13 cellular contexts compared by ENCODE assay signal in genomic region chr12:98868076-98868475, GRCh38.
DNase-seq lines count a peak whose midpoint lies in the region; TF ChIP-seq lines count a peak whose summit lies in the region.
"Had no signal": no experiment of that assay in that cellular context is flagged by ENCODE, and none has a peak within 500 bp of the region (broad histone marks: within the 10 kb centered on the region; RNA-seq: fewer than 3 reads in every experiment).

No MANE protein-coding gene starts in this region.

- H3K27me3 ChIP-seq in endodermal cell (ENCODE audit: control insufficient read depth, insufficient read depth, low read length, poor library complexity, severe bottlenecking) (no peaks in the 10 kb centered on the region), esophagus muscularis mucosa (no peaks in the 10 kb centered on the region)
- H3K27me3 ChIP-seq: BLaER1 treated with 17β-estradiol and CSF1 and Interleukin-3, amounts not matched to agents 10 nM and 100 nM had no signal

- H3K9me3 Mint-ChIP-seq in endodermal cell (peaks cover 13% of the 10 kb centered on the region), immature natural killer cell (peaks cover 0 to 5% (median 1%) of the 10 kb centered on the region in 6 donors)

- H3K27ac ChIP-seq in endodermal cell (ENCODE audit: low read depth, low read length) = no peak overlapping the region
- H3K27ac ChIP-seq in esophagus muscularis mucosa (replicated peaks in 1 of 4) = no peak overlapping the region
- H3K27ac ChIP-seq: 22Rv1; BLaER1 treated with 17β-estradiol and CSF1 and Interleukin-3, amounts not matched to agents 10 nM and 100 nM; GM23248 had no signal

- DNase-seq in Ammon's horn (ENCODE audit: low spot score) (peak; percentile 66), endodermal cell (peak; percentile 60), occipital lobe (lab: John Stamatoyannopoulos, UW) (peak; percentile 74), superior temporal gyrus (ENCODE audit: extremely low spot score) (peak; percentile 67), SW 1271 (lab: John Stamatoyannopoulos, UW) (no peak), immature natural killer cell (no peak), esophagus muscularis mucosa (ENCODE audit: extremely low spot score) (no peak)
- DNase-seq: AML-193; CD4-positive, CD25-positive, alpha-beta regulatory T cell; GM23248 had no signal

- H3K4me3 Mint-ChIP-seq in endodermal cell (peak overlapping the region; percentile 5), immature natural killer cell (no peak overlapping the region)
- H3K4me3 Mint-ChIP-seq: CD4-positive, CD25-positive, alpha-beta regulatory T cell; IgD-negative memory B cell had no signal

- H3K27me3 Mint-ChIP-seq in endodermal cell (ENCODE audit: insufficient read depth) = no peaks in the 10 kb centered on the region
- H3K27me3 Mint-ChIP-seq in immature natural killer cell (ENCODE audit: low read depth in 3 of 3) = peaks cover 0 to 3% (median 0%) of the 10 kb centered on the region in 3 donors

- H3K4me3 ChIP-seq in endodermal cell (ENCODE audit: low read length) (no peak overlapping the region), esophagus muscularis mucosa (no peak overlapping the region)
- H3K4me3 ChIP-seq: BLaER1 treated with 17β-estradiol and CSF1 and Interleukin-3, amounts not matched to agents 10 nM and 100 nM; GM23248 had no signal

- H3K27ac Mint-ChIP-seq in endodermal cell (peak overlapping the region; percentile 76), immature natural killer cell (no peak overlapping the region)
- H3K27ac Mint-ChIP-seq: CD4-positive, CD25-positive, alpha-beta regulatory T cell; IgD-negative memory B cell had no signal

- intact Hi-C loops in esophagus muscularis mucosa (cut with DNase I) = no loop called here

- H3K4me1 ChIP-seq in endodermal cell (ENCODE audit: control insufficient read depth, insufficient read depth, low read length) (peaks cover 21% of the 10 kb centered on the region), esophagus muscularis mucosa (no peaks in the 10 kb centered on the region)

- peaks cover 36% of the 10 kb centered on the region for H3K36me3 Mint-ChIP-seq in endodermal cell (ENCODE audit: low read depth)
- H3K36me3 Mint-ChIP-seq in immature natural killer cell = no peaks in the 10 kb centered on the region
- H3K36me3 Mint-ChIP-seq: CD4-positive, CD25-positive, alpha-beta regulatory T cell; IgD-negative memory B cell had no signal

- TF ChIP-seq EP300 in esophagus muscularis mucosa (IDR thresholded peaks at IDR 0.05) = no peak

- peaks cover 48% of the 10 kb centered on the region for H3K36me3 ChIP-seq in endodermal cell (ENCODE audit: control insufficient read depth, insufficient read depth, low read length)
- H3K36me3 ChIP-seq in esophagus muscularis mucosa = no peaks in the 10 kb centered on the region

- no peak overlapping the region for H3K9ac ChIP-seq in endodermal cell (ENCODE audit: extremely low read depth, low read length, poor library complexity, severe bottlenecking)
- H3K9ac ChIP-seq: BLaER1 treated with 17β-estradiol and CSF1 and Interleukin-3, amounts not matched to agents 10 nM and 100 nM; GM23248 had no signal

- TF ChIP-seq POLR2A in esophagus muscularis mucosa (IDR thresholded peaks at IDR 0.05; ENCODE audit: low read depth) = no peak

- H3K4me1 Mint-ChIP-seq in endodermal cell = peaks cover 45% of the 10 kb centered on the region
- peaks cover 0 to 7% of the 10 kb centered on the region in 2 donors for H3K4me1 Mint-ChIP-seq in immature natural killer cell
- H3K4me1 Mint-ChIP-seq: IgD-negative memory B cell had no signal

- peaks cover 23% of the 10 kb centered on the region for H3K9me3 ChIP-seq in endodermal cell (ENCODE audit: control insufficient read depth, low read length)
- H3K9me3 ChIP-seq in esophagus muscularis mucosa = no peaks in the 10 kb centered on the region
- H3K9me3 ChIP-seq: BLaER1 treated with 17β-estradiol and CSF1 and Interleukin-3, amounts not matched to agents 10 nM and 100 nM had no signal

- 75 to 84% methylated on average over 4 to 6 of the region's 6 CpGs for WGBS in endodermal cell (ENCODE audit: insufficient coverage in 1 of 2, insufficient read length in 1 of 2), 2 experiments
- 61% methylated on average over 6 of the region's 6 CpGs for WGBS in esophagus muscularis mucosa

- no peak for TF ChIP-seq CTCF in endodermal cell (conservative IDR thresholded peaks at IDR 0.05)
- no peak for TF ChIP-seq CTCF in esophagus muscularis mucosa (IDR thresholded peaks at IDR 0.05)

Comparison
In these comparisons a context has a peak if more than half of its experiments do, and no peak if none do; other contexts are left out.
1. DNase-seq: peak in Ammon's horn (single experiment), endodermal cell (single experiment), occipital lobe (single experiment) and superior temporal gyrus (single experiment); none in SW 1271 (0 of 2), immature natural killer cell (0 of 3) and esophagus muscularis mucosa (single experiment).